Comparison of ENCODE assay signal across 1 cellular context in the genomic region with DNA sequence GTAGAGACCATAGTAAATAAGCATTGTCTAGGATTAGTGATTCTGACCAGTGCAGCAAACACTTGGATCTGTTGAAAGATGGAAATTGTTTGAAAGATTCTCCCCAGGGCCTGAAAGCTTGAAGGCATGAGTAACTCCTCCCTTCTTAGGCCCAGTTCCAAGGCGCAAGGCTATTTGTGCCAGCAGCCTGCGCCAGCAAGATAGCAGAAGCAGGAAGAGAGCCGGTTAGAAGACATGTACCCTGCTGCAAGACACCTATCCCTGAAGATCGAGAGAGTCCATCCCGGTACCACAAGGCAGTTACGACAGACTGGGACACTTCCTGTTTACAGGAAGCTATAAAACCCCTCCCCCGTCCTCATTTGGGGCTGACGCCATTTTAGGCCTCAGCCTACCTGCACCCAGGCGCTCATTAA.
TF ChIP-seq lines count a peak whose summit lies in the region.

No MANE protein-coding gene starts in this region.

TF ChIP-seq in WTC11, 78 proteins besides CTCF, POLR2A, EP300 and RAD21:
- TF ChIP-seq, protein P1, sequence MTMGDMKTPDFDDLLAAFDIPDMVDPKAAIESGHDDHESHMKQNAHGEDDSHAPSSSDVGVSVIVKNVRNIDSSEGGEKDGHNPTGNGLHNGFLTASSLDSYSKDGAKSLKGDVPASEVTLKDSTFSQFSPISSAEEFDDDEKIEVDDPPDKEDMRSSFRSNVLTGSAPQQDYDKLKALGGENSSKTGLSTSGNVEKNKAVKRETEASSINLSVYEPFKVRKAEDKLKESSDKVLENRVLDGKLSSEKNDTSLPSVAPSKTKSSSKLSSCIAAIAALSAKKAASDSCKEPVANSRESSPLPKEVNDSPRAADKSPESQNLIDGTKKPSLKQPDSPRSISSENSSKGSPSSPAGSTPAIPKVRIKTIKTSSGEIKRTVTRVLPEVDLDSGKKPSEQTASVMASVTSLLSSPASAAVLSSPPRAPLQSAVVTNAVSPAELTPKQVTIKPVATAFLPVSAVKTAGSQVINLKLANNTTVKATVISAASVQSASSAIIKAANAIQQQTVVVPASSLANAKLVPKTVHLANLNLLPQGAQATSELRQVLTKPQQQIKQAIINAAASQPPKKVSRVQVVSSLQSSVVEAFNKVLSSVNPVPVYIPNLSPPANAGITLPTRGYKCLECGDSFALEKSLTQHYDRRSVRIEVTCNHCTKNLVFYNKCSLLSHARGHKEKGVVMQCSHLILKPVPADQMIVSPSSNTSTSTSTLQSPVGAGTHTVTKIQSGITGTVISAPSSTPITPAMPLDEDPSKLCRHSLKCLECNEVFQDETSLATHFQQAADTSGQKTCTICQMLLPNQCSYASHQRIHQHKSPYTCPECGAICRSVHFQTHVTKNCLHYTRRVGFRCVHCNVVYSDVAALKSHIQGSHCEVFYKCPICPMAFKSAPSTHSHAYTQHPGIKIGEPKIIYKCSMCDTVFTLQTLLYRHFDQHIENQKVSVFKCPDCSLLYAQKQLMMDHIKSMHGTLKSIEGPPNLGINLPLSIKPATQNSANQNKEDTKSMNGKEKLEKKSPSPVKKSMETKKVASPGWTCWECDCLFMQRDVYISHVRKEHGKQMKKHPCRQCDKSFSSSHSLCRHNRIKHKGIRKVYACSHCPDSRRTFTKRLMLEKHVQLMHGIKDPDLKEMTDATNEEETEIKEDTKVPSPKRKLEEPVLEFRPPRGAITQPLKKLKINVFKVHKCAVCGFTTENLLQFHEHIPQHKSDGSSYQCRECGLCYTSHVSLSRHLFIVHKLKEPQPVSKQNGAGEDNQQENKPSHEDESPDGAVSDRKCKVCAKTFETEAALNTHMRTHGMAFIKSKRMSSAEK (CRISPR knock-in tag; IDR thresholded peaks at IDR 0.05; ENCODE audit: borderline replicate concordance): 0 out of 2 replicates have a peak, but pooled peaks have one; percentile 29
- TF ChIP-seq FOXJ3 (CRISPR knock-in tag; IDR thresholded peaks at IDR 0.05; ENCODE audit: borderline replicate concordance) (no peak), ZNF317 (CRISPR knock-in tag; IDR thresholded peaks at IDR 0.05; ENCODE audit: borderline replicate concordance, low read depth) (0 out of 2 replicates have a peak, but pooled peaks have one; percentile 38), TEAD1 (CRISPR knock-in tag; IDR thresholded peaks at IDR 0.05) (no peak), RELA (CRISPR knock-in tag; IDR thresholded peaks at IDR 0.05; ENCODE audit: borderline replicate concordance) (no peak), TP53 (CRISPR knock-in tag; IDR thresholded peaks at IDR 0.05) (no peak), TEAD4 (CRISPR knock-in tag; IDR thresholded peaks at IDR 0.05) (no peak), ETV6 (CRISPR knock-in tag; IDR thresholded peaks at IDR 0.05) (0 out of 2 replicates have a peak, but pooled peaks have one; percentile 39)
- TF ChIP-seq, protein P2, sequence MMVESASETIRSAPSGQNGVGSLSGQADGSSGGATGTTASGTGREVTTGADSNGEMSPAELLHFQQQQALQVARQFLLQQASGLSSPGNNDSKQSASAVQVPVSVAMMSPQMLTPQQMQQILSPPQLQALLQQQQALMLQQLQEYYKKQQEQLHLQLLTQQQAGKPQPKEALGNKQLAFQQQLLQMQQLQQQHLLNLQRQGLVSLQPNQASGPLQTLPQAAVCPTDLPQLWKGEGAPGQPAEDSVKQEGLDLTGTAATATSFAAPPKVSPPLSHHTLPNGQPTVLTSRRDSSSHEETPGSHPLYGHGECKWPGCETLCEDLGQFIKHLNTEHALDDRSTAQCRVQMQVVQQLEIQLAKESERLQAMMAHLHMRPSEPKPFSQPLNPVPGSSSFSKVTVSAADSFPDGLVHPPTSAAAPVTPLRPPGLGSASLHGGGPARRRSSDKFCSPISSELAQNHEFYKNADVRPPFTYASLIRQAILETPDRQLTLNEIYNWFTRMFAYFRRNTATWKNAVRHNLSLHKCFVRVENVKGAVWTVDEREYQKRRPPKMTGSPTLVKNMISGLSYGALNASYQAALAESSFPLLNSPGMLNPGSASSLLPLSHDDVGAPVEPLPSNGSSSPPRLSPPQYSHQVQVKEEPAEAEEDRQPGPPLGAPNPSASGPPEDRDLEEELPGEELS (CRISPR knock-in tag; IDR thresholded peaks at IDR 0.05): peak; percentile 68; the same call in 1 of the 2 replicates
- TF ChIP-seq, protein P3, sequence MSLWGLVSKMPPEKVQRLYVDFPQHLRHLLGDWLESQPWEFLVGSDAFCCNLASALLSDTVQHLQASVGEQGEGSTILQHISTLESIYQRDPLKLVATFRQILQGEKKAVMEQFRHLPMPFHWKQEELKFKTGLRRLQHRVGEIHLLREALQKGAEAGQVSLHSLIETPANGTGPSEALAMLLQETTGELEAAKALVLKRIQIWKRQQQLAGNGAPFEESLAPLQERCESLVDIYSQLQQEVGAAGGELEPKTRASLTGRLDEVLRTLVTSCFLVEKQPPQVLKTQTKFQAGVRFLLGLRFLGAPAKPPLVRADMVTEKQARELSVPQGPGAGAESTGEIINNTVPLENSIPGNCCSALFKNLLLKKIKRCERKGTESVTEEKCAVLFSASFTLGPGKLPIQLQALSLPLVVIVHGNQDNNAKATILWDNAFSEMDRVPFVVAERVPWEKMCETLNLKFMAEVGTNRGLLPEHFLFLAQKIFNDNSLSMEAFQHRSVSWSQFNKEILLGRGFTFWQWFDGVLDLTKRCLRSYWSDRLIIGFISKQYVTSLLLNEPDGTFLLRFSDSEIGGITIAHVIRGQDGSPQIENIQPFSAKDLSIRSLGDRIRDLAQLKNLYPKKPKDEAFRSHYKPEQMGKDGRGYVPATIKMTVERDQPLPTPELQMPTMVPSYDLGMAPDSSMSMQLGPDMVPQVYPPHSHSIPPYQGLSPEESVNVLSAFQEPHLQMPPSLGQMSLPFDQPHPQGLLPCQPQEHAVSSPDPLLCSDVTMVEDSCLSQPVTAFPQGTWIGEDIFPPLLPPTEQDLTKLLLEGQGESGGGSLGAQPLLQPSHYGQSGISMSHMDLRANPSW (CRISPR knock-in tag; conservative IDR thresholded peaks at IDR 0.05; ENCODE audit: low read depth): no peak
